In genomic region chr1:243465738-243466137, GRCh38 we compare ENCODE assay signal across 20 cellular contexts.
"Had no signal": no experiment of that assay in that cellular context is flagged by ENCODE, and none has a peak within 500 bp of the region (broad histone marks: within the 10 kb centered on the region; RNA-seq: fewer than 3 reads in every experiment).

No MANE protein-coding gene starts in this region.

- H3K27me3 ChIP-seq: neural progenitor cell, right lobe of liver, vagina had no signal

- H3K27ac ChIP-seq: neural progenitor cell, right lobe of liver, vagina, VCaP had no signal

- DNase-seq: activated CD4-positive, alpha-beta T cell treated with anti-CD3 and anti-CD28 coated beads, Interleukin-2, amount 10 ng/mL, durations not matched to agents 7 days and 5 days; activated CD8-positive, alpha-beta T cell treated with anti-CD3 and anti-CD28 coated beads, Interleukin-2, amount 10 ng/mL, durations not matched to agents 7 days and 5 days; aorta; caudate nucleus; dermis blood vessel endothelial cell; effector CD8-positive, alpha-beta T cell; erythroblast; foreskin fibroblast; naive thymus-derived CD8-positive, alpha-beta T cell; posterior cingulate gyrus; right lobe of liver; small intestine; stimulated activated CD4-positive, alpha-beta T cell treated with anti-CD3 and anti-CD28 coated beads, Interleukin-2, amount 100 ng/mL, for 24 hours; stimulated activated naive B cell treated with anti-CD40 and anti-IgM and Interleukin-4, amounts not matched to agents 10 μg/mL and 1 μg/mL and 100 μg/mL, for 72 hours; trophoblast cell had no signal

- H3K9me3 ChIP-seq: right lobe of liver, vagina had no signal

- H3K4me3 ChIP-seq: lung, neural progenitor cell, right lobe of liver, vagina had no signal

- H3K4me2 ChIP-seq: neural progenitor cell had no signal

- FAIRE-seq: small intestine had no signal

- H3K9ac ChIP-seq: neural progenitor cell had no signal

- H2AFZ ChIP-seq: neural progenitor cell had no signal

- H3K36me3 ChIP-seq: neural progenitor cell, right lobe of liver, vagina had no signal

- ATAC-seq: activated CD8-positive, alpha-beta T cell treated with anti-CD3 and anti-CD28 coated beads, Interleukin-2, amount 10 ng/mL, durations not matched to agents 7 days and 5 days; left lobe of liver; naive thymus-derived CD8-positive, alpha-beta T cell; right lobe of liver had no signal

- H3K4me1 ChIP-seq: vagina had no signal
